Comparison of ENCODE assay signal across 8 cellular contexts in genomic region chr7:26046878-26047277, GRCh38.
"Had no signal": no experiment of that assay in that cellular context is flagged by ENCODE, and none has a peak within 500 bp of the region (broad histone marks: within the 10 kb centered on the region; RNA-seq: fewer than 3 reads in every experiment).

No MANE protein-coding gene starts in this region.

- FAIRE-seq: HepG2, HTR-8/SVneo, K562 had no signal

- H3K4me3 Mint-ChIP-seq: IgD-negative memory B cell had no signal

- DNase-seq: IMR-90, KBM-7, KG1 had no signal

- H3K27ac ChIP-seq: HL-60 had no signal

- H3K4me1 Mint-ChIP-seq: IgD-negative memory B cell had no signal

- H3K4me3 ChIP-seq: K562 had no signal

- H3K27ac Mint-ChIP-seq: IgD-negative memory B cell had no signal
